In the genomic region with DNA sequence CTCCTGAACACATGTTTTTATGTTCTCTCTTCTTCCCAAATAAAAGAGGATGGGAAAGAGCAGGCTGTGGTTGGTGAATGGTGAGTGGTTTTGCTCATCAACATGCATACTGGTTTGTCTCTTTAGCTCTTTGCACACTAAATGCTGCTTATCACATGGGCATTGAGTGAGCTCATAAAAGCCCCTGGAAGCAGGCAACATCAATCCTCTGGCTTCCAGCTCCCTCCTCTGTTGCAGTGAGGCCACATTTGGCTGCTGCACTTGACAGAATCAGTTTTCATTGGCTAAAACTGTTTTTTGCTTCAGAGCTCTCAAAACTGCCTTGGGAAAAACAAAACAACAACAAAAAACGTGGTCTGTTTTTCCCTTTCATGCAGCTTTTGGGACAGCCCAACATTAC, we compare ENCODE assay signal across 2 cellular contexts.
TF ChIP-seq lines count a peak whose summit lies in the region.

No MANE protein-coding gene starts in this region.

TF ChIP-seq in HCT116, 20 proteins besides CTCF, POLR2A, EP300 and RAD21:
- TF ChIP-seq, protein P1, sequence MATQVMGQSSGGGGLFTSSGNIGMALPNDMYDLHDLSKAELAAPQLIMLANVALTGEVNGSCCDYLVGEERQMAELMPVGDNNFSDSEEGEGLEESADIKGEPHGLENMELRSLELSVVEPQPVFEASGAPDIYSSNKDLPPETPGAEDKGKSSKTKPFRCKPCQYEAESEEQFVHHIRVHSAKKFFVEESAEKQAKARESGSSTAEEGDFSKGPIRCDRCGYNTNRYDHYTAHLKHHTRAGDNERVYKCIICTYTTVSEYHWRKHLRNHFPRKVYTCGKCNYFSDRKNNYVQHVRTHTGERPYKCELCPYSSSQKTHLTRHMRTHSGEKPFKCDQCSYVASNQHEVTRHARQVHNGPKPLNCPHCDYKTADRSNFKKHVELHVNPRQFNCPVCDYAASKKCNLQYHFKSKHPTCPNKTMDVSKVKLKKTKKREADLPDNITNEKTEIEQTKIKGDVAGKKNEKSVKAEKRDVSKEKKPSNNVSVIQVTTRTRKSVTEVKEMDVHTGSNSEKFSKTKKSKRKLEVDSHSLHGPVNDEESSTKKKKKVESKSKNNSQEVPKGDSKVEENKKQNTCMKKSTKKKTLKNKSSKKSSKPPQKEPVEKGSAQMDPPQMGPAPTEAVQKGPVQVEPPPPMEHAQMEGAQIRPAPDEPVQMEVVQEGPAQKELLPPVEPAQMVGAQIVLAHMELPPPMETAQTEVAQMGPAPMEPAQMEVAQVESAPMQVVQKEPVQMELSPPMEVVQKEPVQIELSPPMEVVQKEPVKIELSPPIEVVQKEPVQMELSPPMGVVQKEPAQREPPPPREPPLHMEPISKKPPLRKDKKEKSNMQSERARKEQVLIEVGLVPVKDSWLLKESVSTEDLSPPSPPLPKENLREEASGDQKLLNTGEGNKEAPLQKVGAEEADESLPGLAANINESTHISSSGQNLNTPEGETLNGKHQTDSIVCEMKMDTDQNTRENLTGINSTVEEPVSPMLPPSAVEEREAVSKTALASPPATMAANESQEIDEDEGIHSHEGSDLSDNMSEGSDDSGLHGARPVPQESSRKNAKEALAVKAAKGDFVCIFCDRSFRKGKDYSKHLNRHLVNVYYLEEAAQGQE (IDR thresholded peaks at IDR 0.05; ENCODE audit: low read depth), result no peak
- TF ChIP-seq MAX (IDR thresholded peaks at IDR 0.05) (no peak), ZFX (IDR thresholded peaks at IDR 0.05) (no peak), POLR2AphosphoS5 (IDR thresholded peaks at IDR 0.05; ENCODE audit: low read depth, low read length) (no peak), ZNF274 (IDR thresholded peaks at IDR 0.05; ENCODE audit: low read depth, low read length) (no peak), SIN3A (IDR thresholded peaks at IDR 0.05; ENCODE audit: low read depth) (no peak), TCF7L2 (IDR thresholded peaks at IDR 0.05; ENCODE audit: borderline replicate concordance, extremely low read depth, insufficient read depth, insufficient read length) (no peak), CEBPB (IDR thresholded peaks at IDR 0.05; ENCODE audit: low read depth) (no peak), EZH2phosphoT487 (IDR thresholded peaks at IDR 0.05; ENCODE audit: borderline replicate concordance) (no peak), EGR1 (IDR thresholded peaks at IDR 0.05; ENCODE audit: low read depth) (no peak), SP1 (IDR thresholded peaks at IDR 0.05; ENCODE audit: low read depth) (no peak), ATF3 (IDR thresholded peaks at IDR 0.05) (no peak), EZH2 (IDR thresholded peaks at IDR 0.05) (no peak), JUND (IDR thresholded peaks at IDR 0.05) (no peak), FOSL1 (IDR thresholded peaks at IDR 0.05; ENCODE audit: low read depth) (no peak), SRF (IDR thresholded peaks at IDR 0.05; ENCODE audit: low read depth) (no peak)
- TF ChIP-seq, protein P2, sequence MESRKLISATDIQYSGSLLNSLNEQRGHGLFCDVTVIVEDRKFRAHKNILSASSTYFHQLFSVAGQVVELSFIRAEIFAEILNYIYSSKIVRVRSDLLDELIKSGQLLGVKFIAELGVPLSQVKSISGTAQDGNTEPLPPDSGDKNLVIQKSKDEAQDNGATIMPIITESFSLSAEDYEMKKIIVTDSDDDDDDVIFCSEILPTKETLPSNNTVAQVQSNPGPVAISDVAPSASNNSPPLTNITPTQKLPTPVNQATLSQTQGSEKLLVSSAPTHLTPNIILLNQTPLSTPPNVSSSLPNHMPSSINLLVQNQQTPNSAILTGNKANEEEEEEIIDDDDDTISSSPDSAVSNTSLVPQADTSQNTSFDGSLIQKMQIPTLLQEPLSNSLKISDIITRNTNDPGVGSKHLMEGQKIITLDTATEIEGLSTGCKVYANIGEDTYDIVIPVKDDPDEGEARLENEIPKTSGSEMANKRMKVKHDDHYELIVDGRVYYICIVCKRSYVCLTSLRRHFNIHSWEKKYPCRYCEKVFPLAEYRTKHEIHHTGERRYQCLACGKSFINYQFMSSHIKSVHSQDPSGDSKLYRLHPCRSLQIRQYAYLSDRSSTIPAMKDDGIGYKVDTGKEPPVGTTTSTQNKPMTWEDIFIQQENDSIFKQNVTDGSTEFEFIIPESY (IDR thresholded peaks at IDR 0.05; ENCODE audit: extremely low read depth, insufficient replicate concordance, low read length), result no peak
TF ChIP-seq in HCT116: peak in this region for 0.

TF ChIP-seq in neural cell, 6 proteins besides CTCF, POLR2A, EP300 and RAD21 (continued from another document):
- TF ChIP-seq POLR2AphosphoS5 (IDR thresholded peaks at IDR 0.05) (no peak), MXI1 (conservative IDR thresholded peaks at IDR 0.05; ENCODE audit: poor library complexity, severe bottlenecking) (no peak)
- TF ChIP-seq, protein P1 (IDR thresholded peaks at IDR 0.05; ENCODE audit: borderline replicate concordance), result no peak
